ENCODE assay signal across 1 cellular context in genomic region chr12:104064842-104065441, GRCh38.
TF ChIP-seq lines count a peak whose summit lies in the region.

No MANE protein-coding gene starts in this region.

TF ChIP-seq in SK-N-SH treated with all-trans-retinoic acid at 6 μM for 48 hours, 23 proteins besides CTCF, POLR2A, EP300 and RAD21 (continued from another document):
- TF ChIP-seq TSHZ2 (CRISPR knock-in tag; IDR thresholded peaks at IDR 0.05) (no peak), ARNTL (CRISPR knock-in tag; IDR thresholded peaks at IDR 0.05; ENCODE audit: borderline replicate concordance, low read depth) (no peak), CSDC2 (CRISPR knock-in tag; IDR thresholded peaks at IDR 0.05) (no peak)
